Comparison of ENCODE assay signal across 8 cellular contexts in the genomic region with DNA sequence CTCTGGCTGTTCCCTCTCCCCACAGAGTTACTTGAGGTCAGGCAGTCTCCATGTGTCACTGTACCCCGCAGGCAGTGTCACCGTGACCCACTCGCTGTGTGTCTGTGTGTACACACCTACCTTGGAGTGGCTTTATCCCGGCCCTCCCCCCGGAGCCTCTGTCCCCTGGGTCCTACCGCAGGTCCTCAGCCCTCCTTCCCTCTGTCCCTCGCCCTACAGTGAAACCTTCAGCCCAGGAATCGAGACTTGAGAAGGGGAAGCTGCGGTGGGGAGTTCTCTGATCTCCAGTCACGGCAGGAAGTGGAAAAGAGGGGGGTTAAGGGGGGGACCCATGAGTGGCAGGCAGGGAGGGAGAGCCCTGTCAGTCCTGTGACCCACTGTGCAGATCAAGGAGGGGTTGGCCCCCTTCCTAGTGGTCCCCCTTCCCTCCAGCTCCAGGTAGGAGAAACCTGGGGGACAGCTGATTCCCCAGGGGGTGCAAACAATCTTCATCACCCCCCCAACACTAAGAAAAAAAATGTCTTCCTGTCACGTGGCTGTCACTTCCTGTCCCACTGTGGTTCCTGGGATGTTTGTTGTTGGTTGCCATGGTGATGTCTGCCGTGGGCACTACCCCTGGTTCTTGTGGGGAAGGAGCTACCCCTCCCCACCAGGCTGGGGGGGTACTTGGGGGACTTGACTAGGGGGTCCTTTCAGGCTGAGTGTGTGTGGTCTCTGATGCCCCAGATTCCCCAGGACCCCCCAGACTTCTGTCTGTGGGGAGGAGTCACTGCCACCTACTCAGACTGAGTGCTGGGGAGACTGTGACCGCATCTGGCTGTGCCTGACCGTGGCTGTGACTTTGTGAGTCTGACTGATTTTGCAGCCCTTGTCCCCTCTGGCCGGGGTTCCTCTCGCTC. TPM values are rescaled to one million over a fixed set of nuclear protein-coding genes. Genes with fewer than 3 reads are reported as not detected.
A peak's percentile ranks its signal among the peaks of the same experiment; 100 is the strongest.
DNase-seq lines count a peak whose midpoint lies in the region; ATAC-seq and FAIRE-seq lines count a peak whose summit lies in the region.

No MANE protein-coding gene starts in this region.

- no peaks in the 10 kb centered on the region for H3K9me3 ChIP-seq in SJCRH30 (replicated peaks)

- H3K27ac ChIP-seq in SJCRH30 = peak overlapping the region; percentile 36; the same call in 1 of the 2 replicates
- peak overlapping the region; percentile 83 for H3K27ac ChIP-seq in rectal smooth muscle tissue (ENCODE audit: low read depth, low read length)

- peak overlapping the region; percentile 29 for H3K4me3 ChIP-seq in SJCRH30
- H3K4me3 ChIP-seq in rectal smooth muscle tissue (ENCODE audit: low read length) = peak overlapping the region; percentile 72

- no peaks in the 10 kb centered on the region for H3K36me3 ChIP-seq in SJCRH30
- no peaks in the 10 kb centered on the region for H3K36me3 ChIP-seq in rectal smooth muscle tissue (ENCODE audit: control insufficient read depth, insufficient read depth, low read length)

- H3K4me1 ChIP-seq in SJCRH30 (peaks cover 56% of the 10 kb centered on the region), rectal smooth muscle tissue (ENCODE audit: control insufficient read depth, insufficient read depth, low read length) (peaks cover 45% of the 10 kb centered on the region)

- H3K9ac ChIP-seq in rectal smooth muscle tissue (ENCODE audit: low read length) = peak overlapping the region; percentile 42

- no peaks in the 10 kb centered on the region for H3K27me3 ChIP-seq in SJCRH30
- no peaks in the 10 kb centered on the region for H3K27me3 ChIP-seq in rectal smooth muscle tissue (ENCODE audit: control insufficient read depth, insufficient read depth, low read length)

- no peak for FAIRE-seq in urothelium cell line (lab: Jason Lieb, UNC)

- peak; percentile 50 for DNase-seq in NCI-H2171 treated with DMSO at 0.1 percent for 48 hours (lab: John Stamatoyannopoulos, UW)
- DNase-seq in NCI-H2171 (lab: John Stamatoyannopoulos, UW) = no peak
- peak; percentile 74 to 75 for DNase-seq in SJCRH30
- DNase-seq in activated gamma-delta T cell treated with anti-CD3 and anti-CD28 coated beads, Interleukin-2, amount 50 U/mL, for 16 hours (ENCODE audit: low read depth) = peak; percentile 86
- peak; percentile 87 for DNase-seq in glomerular endothelial cell (ENCODE audit: extremely low read depth, low read depth, low spot score)
- peak; percentile 87 for DNase-seq in urothelium cell line (ENCODE audit: low spot score)

- peak; percentile 30 for ATAC-seq in HG03097 (IDR thresholded peaks at IDR 0.05; ENCODE audit: low FRiP score, unreplicated experiment)

RNA-seq across cellular contexts. Expression of a gene that starts 13.7 kb away (rescaled TPM):
- 42.3 and 43.2 TPM in 2 replicates for total RNA-seq in SJCRH30 (2014; rRNA removed; shearing (Covaris generic))
- total RNA-seq in glomerular endothelial cell = 51.4 and 60.4 TPM in 2 replicates

RNA-seq across cellular contexts. Expression of a gene that starts 35.0 kb away (rescaled TPM):
- 89.3 and 97.0 TPM in 2 replicates for total RNA-seq in SJCRH30 (2014; rRNA removed; shearing (Covaris generic))
- 4.5 and 12.1 TPM in 2 replicates for total RNA-seq in glomerular endothelial cell

RNA-seq across cellular contexts. Expression of a gene that starts 41.9 kb away (rescaled TPM):
- not detected in 2 replicates for total RNA-seq in SJCRH30 (2014; rRNA removed; shearing (Covaris generic))
- 1.1 and 3.6 TPM in 2 replicates for total RNA-seq in glomerular endothelial cell
